In the genomic region with DNA sequence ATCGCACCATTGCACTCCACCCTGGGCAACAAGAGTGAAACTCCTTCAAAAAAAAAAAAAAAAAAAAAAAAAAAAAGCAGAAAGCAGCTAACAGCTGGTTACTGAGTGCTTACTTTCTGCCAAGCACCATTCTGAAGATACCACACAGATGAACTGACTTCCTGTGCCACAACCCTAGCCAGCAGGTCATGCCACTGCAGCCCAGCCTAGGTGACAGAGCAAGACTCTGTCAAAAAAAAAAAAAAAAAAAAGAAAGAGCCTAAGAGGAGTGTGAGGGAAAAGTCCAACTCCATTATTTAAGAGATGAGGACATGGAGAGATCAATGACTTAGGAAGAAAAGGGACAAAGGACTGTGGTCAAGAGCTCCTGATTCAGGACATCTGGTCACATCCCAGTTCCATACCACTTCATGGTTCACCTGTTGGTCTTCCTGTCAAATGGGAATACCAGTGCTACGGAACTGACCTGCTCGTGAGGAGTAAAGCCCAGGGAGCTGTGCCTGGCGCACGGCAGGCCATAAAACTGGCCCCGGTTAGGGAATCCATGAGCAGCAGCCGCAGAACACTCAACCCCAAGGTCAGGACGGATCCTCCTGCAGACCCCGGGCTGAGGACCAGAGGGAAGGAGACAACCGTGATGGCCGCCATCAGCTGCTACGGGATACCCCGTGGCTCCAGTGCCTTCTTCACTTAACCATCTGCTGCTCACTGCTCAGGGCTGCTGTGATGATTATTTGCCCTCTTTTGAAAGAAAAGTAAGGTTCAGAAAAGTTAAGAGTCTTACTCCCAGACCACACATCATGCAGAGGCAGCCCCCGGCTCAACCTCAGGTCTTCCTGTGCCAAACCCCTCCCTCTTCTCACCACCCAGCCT, we compare ENCODE assay signal across 8 cellular contexts. TPM values are rescaled to one million over a fixed set of nuclear protein-coding genes. Genes with fewer than 3 reads are reported as not detected.
DNase-seq lines count a peak whose midpoint lies in the region; ATAC-seq and TF ChIP-seq lines count a peak whose summit lies in the region.

No MANE protein-coding gene starts in this region.

- ATAC-seq in GM18867 (IDR thresholded peaks at IDR 0.05; ENCODE audit: unreplicated experiment) (peak; percentile 13), HG03342 (IDR thresholded peaks at IDR 0.05; ENCODE audit: unreplicated experiment) (peak; percentile 27), upper lobe of left lung (ENCODE audit: low FRiP score in 2 of 2) (no peak), GM18505 (IDR thresholded peaks at IDR 0.05; ENCODE audit: unreplicated experiment) (no peak)
- ATAC-seq in activated naive CD4-positive, alpha-beta T cell treated with anti-CD3 and anti-CD28 coated beads, Interleukin-2, amount 50 U/mL, for 72 hours = peak in 1 of 2 donors; percentile 7

- H3K27ac Mint-ChIP-seq in activated naive CD4-positive, alpha-beta T cell treated with anti-CD3 and anti-CD28 coated beads, Interleukin-2, amount 50 U/mL, for 72 hours = peak overlapping the region; percentile 96

- no peak overlapping the region for H3K27ac ChIP-seq in liver (ENCODE audit: low read depth in 1 of 2, low read length in 2 of 2)
- H3K27ac ChIP-seq in upper lobe of left lung = peak overlapping the region; percentile 91 to 96 (median 92)

- H3K9me3 ChIP-seq in liver (ENCODE audit: control insufficient read depth in 4 of 4, low read length in 3 of 4) = no peaks in the 10 kb centered on the region
- H3K9me3 ChIP-seq in upper lobe of left lung = no peaks in the 10 kb centered on the region

- TF ChIP-seq RAD21 in liver (IDR thresholded peaks at IDR 0.05) = no peak

- H3K36me3 ChIP-seq in liver (ENCODE audit: control insufficient read depth in 4 of 4, insufficient read depth in 3 of 4, low read depth in 1 of 4, low read length in 3 of 4) (peaks cover 0 to 14% (median 10%) of the 10 kb centered on the region in 4 donors), upper lobe of left lung (peaks cover 0 to 38% (median 21%) of the 10 kb centered on the region in 4 donors)

- WGBS in liver = 38% methylated on average over 14 of the region's 14 CpGs
- WGBS in upper lobe of left lung, 2 donors = 38 to 49% methylated on average over 11 to 12 of the region's 14 CpGs

- no peaks in the 10 kb centered on the region for H3K9me3 Mint-ChIP-seq in activated naive CD4-positive, alpha-beta T cell treated with anti-CD3 and anti-CD28 coated beads, Interleukin-2, amount 50 U/mL, for 72 hours

- H3K4me1 ChIP-seq in liver (ENCODE audit: control insufficient read depth in 4 of 4, insufficient read depth in 4 of 4, low read length in 3 of 4) = peaks cover 7 to 24% (median 16%) of the 10 kb centered on the region in 4 donors
- peaks cover 13 to 30% (median 18%) of the 10 kb centered on the region in 4 donors for H3K4me1 ChIP-seq in upper lobe of left lung

- H3K4me3 ChIP-seq in liver (ENCODE audit: low read depth in 1 of 3, low read length in 3 of 3) (peak overlapping the region; percentile 85 to 94 (median 91)), upper lobe of left lung (peak overlapping the region; percentile 75 to 98 (median 96))

- no peak for TF ChIP-seq POLR2A in upper lobe of left lung (IDR thresholded peaks at IDR 0.05)
- no peak for TF ChIP-seq POLR2A in GM18505 (IDR thresholded peaks at IDR 0.05; ENCODE audit: borderline replicate concordance, extremely low read depth, insufficient read depth, insufficient read length)

- no peak for TF ChIP-seq EP300 in upper lobe of left lung (IDR thresholded peaks at IDR 0.05)

- H3K27me3 ChIP-seq in liver (ENCODE audit: control insufficient read depth in 4 of 4, insufficient read depth in 4 of 4, low read length in 3 of 4) = no peaks in the 10 kb centered on the region
- no peaks in the 10 kb centered on the region for H3K27me3 ChIP-seq in upper lobe of left lung

- H3K9ac ChIP-seq in liver (ENCODE audit: low read depth in 1 of 2, low read length in 2 of 2) = peak overlapping the region in 1 of 2 donors; percentile 50

- TF ChIP-seq CTCF in liver (IDR thresholded peaks at IDR 0.05; ENCODE audit: low read depth, low read length, missing input control) (no peak), upper lobe of left lung (IDR thresholded peaks at IDR 0.05) (no peak)

- H3K36me3 Mint-ChIP-seq in activated naive CD4-positive, alpha-beta T cell treated with anti-CD3 and anti-CD28 coated beads, Interleukin-2, amount 50 U/mL, for 72 hours = peaks cover 22 to 23% of the 10 kb centered on the region in 2 donors

- no peak for DNase-seq in activated naive CD4-positive, alpha-beta T cell treated with anti-CD3 and anti-CD28 coated beads, Interleukin-2, amount 50 U/mL, for 72 hours (ENCODE audit: low spot score in 2 of 2)
- DNase-seq in upper lobe of left lung = peak in 1 of 2 donors; percentile 34
- DNase-seq in NCI-H187 (lab: John Stamatoyannopoulos, UW) = no peak
- no peak for DNase-seq in COLO668 (lab: John Stamatoyannopoulos, UW; ENCODE audit: unreplicated experiment)

TF ChIP-seq in liver, 16 proteins besides CTCF, POLR2A, EP300 and RAD21:
- TF ChIP-seq TAF1 (conservative IDR thresholded peaks at IDR 0.05) = no peak
- no peak for TF ChIP-seq HNF4A (conservative IDR thresholded peaks at IDR 0.05)

RNA-seq across cellular contexts. Expression of a gene that starts 0.9 kb away (rescaled TPM):
- 100 to 1,000 TPM in 1 of 2 donors, 10 to 100 TPM in 1; 75.4 to 114 TPM for total RNA-seq in activated naive CD4-positive, alpha-beta T cell treated with anti-CD3 and anti-CD28 coated beads, Interleukin-2, amount 50 U/mL, for 72 hours
- total RNA-seq in liver (10 to 100 TPM; 15.8 to 27.6 TPM), upper lobe of left lung (100 to 1,000 TPM in 2 of 6 donors, 10 to 100 TPM in 4; 30.7 to 248 (median 37.5) TPM)
- 10 to 100 TPM in 1 of 2 donors, 1 to 10 TPM in 1; 8.2 to 12.7 TPM for polyA plus RNA-seq in liver

Comparison
In these comparisons a context has a peak if more than half of its experiments do, and no peak if none do; other contexts are left out.
1. ATAC-seq: peak in GM18867 (single experiment) and HG03342 (single experiment); none in upper lobe of left lung (0 of 2) and GM18505 (single experiment).
2. H3K27ac ChIP-seq: peak in upper lobe of left lung (4 of 4); none in liver (0 of 2).